35 cellular contexts compared by ENCODE assay signal in the genomic region with DNA sequence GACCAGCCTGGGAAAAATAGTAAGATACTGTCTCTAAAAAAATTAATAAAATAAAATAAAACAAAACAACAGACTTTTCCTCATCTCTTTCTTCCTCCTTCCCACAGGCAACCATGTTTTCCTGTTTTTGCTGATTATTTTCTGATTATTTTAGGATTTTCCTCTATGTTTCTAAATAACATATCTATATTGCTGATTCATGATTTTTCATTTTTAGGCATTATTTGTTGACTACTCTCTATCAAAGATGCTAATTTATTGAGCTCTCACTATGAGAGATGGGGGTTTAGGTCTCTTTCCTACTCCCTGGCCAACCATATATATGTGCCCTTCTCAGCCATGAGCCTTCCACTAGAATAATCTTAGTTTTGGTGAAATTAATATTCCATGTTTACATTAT. TPM values are rescaled to one million over a fixed set of nuclear protein-coding genes. Genes with fewer than 3 reads are reported as not detected.
"Had no signal": no experiment of that assay in that cellular context is flagged by ENCODE, and none has a peak within 500 bp of the region (broad histone marks: within the 10 kb centered on the region; RNA-seq: fewer than 3 reads in every experiment).

No MANE protein-coding gene starts in this region.

- ATAC-seq: effector memory CD8-positive, alpha-beta T cell; esophagus mucosa; gastrocnemius medialis; heart right ventricle; left cardiac atrium; left lung; left ventricle myocardium superior; lower lobe of right lung; mucosa of descending colon had no signal

- H3K4me3 ChIP-seq: colonic mucosa, esophagus squamous epithelium, gastrocnemius medialis, heart right ventricle, left lung, lower lobe of right lung, mucosa of descending colon had no signal

- H3K36me3 ChIP-seq: colonic mucosa, esophagus squamous epithelium, gastrocnemius medialis, heart right ventricle, left lung, lower lobe of right lung had no signal

- H3K9me3 ChIP-seq: colonic mucosa, esophagus squamous epithelium, gastrocnemius medialis, left lung, mucosa of descending colon had no signal

- H3K4me1 ChIP-seq: colonic mucosa, esophagus squamous epithelium, gastrocnemius medialis, heart right ventricle, left lung, lower lobe of right lung had no signal

- H3K27me3 ChIP-seq: colonic mucosa, left lung had no signal

- H3K27ac Mint-ChIP-seq: dendritic cell treated with granulocyte-macrophage colony-stimulating factor and Interleukin-4, amounts not matched to agents 40 ng/mL and 50 ng/mL, for 4 days; effector memory CD8-positive, alpha-beta T cell; endodermal cell; mesothelial cell of epicardium; naive B cell had no signal

- H3K27ac ChIP-seq: colonic mucosa, epithelial cell of prostate, esophagus squamous epithelium, gastrocnemius medialis, heart right ventricle, left lung, lower lobe of right lung had no signal

- FAIRE-seq: endometrium, islet of Langerhans, keratinocyte had no signal

- H3K4me1 Mint-ChIP-seq: mesothelial cell of epicardium, naive B cell had no signal

- DNase-seq: colonic mucosa; cortex of kidney; effector CD8-positive, alpha-beta T cell; effector memory CD8-positive, alpha-beta T cell; endodermal cell; erythroblast; esophagus squamous epithelium; foreskin fibroblast; foreskin melanocyte; gastrocnemius medialis; glutamatergic neuron; head of caudate nucleus; heart right ventricle; hippocampal formation; left cardiac atrium; left lung; left ventricle myocardium superior; lower lobe of right lung; mesenchymal stem cell; mucosa of descending colon; naive B cell had no signal

- H3K4me3 Mint-ChIP-seq: dendritic cell treated with granulocyte-macrophage colony-stimulating factor and Interleukin-4, amounts not matched to agents 40 ng/mL and 50 ng/mL, for 4 days; effector memory CD8-positive, alpha-beta T cell; endodermal cell; mesothelial cell of epicardium had no signal

- H3K9me3 Mint-ChIP-seq: dendritic cell treated with granulocyte-macrophage colony-stimulating factor and Interleukin-4, amounts not matched to agents 40 ng/mL and 50 ng/mL, for 4 days had no signal

- H3K36me3 Mint-ChIP-seq: mesothelial cell of epicardium, naive B cell had no signal

- H3K27me3 Mint-ChIP-seq: dendritic cell treated with granulocyte-macrophage colony-stimulating factor and Interleukin-4, amounts not matched to agents 40 ng/mL and 50 ng/mL, for 4 days; effector memory CD8-positive, alpha-beta T cell had no signal

RNA-seq across cellular contexts. Expression of a gene that starts 45.4 kb away (rescaled TPM):
- total RNA-seq: colonic mucosa, dermis microvascular lymphatic vessel endothelial cell, esophagus mucosa, esophagus squamous epithelium, gastrocnemius medialis, glomerular endothelial cell, heart right ventricle, kidney epithelial cell, left cardiac atrium, left lung, left ventricle myocardium superior, lower leg skin, lower lobe of right lung, lung microvascular endothelial cell, mesenteric fat pad, mucosa of descending colon, myocyte had no signal
- polyA plus RNA-seq: heart right ventricle, keratinocyte had no signal
